ENCODE assay signal across 9 cellular contexts in the genomic region with DNA sequence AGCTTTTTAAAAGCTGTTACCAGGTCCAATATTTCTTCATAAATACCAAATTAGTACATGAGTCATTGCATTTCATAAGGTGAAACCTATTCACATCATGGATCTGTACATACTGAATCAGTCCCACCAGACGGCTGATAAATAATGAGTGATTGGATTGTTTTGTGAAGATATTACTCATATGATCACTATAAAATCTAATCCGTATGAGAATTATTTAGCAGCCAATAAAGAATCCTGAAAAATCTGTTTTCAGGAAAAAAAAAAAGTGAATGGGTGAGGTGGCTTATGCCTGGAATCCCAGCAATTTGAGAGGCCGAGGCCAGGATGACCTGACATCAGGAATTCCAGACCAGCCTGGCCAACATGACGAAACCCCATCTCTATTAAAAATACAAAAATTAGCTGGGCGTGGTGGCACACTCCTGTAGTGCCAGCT.
DNase-seq lines count a peak whose midpoint lies in the region; ATAC-seq and TF ChIP-seq lines count a peak whose summit lies in the region.
"Had no signal": no experiment of that assay in that cellular context is flagged by ENCODE, and none has a peak within 500 bp of the region (broad histone marks: within the 10 kb centered on the region; RNA-seq: fewer than 3 reads in every experiment).

No MANE protein-coding gene starts in this region.

- H3K4me1 Mint-ChIP-seq in Calu3 (ENCODE audit: low read depth, unreplicated experiment) = peaks cover 49% of the 10 kb centered on the region
- peaks cover 28 to 29% of the 10 kb centered on the region in 2 donors for H3K4me1 Mint-ChIP-seq in natural killer cell

- BruUV-seq in Calu3 (replicated peaks; lab: Mats Ljungman, UMichigan) = no TSS peak

- H3K9me3 Mint-ChIP-seq in Calu3 (ENCODE audit: low read depth, unreplicated experiment) (no peaks in the 10 kb centered on the region), natural killer cell (no peaks in the 10 kb centered on the region)

- intact Hi-C loops in Calu3 (cut with micrococcal nuclease; ENCODE audit: unreplicated experiment) = loop anchor here (2.0 to 5.0 kb wide), 3 partner anchors 33 to 154 kb away; no protein-coding TSS in a partner anchor
- intact Hi-C loops in natural killer cell (cut with micrococcal nuclease) = no loop called here

- peak; percentile 55 for DNase-seq in Calu3
- DNase-seq in astrocyte of the spinal cord (ENCODE audit: low read depth, low spot score) = peak; percentile 47
- DNase-seq in lung microvascular endothelial cell (ENCODE audit: low read depth in 2 of 2) = peak; percentile 23 to 75
- DNase-seq in mucosa of gallbladder (ENCODE audit: low spot score) = no peak
- no peak for DNase-seq in GM13977 (ENCODE audit: low spot score)
- no peak for DNase-seq in natural killer cell
- no peak for DNase-seq in NK-92 (lab: John Stamatoyannopoulos, UW; ENCODE audit: unreplicated experiment)
- DNase-seq: NCI-H2171 had no signal

- H3K27ac ChIP-seq in KOPT-K1 (ENCODE audit: low read depth, low read length, poor library complexity, severe bottlenecking) = peak overlapping the region; percentile 83

- TF ChIP-seq CTCF in Calu3 (IDR thresholded peaks at IDR 0.05; ENCODE audit: unreplicated experiment) (no peak), astrocyte of the spinal cord (IDR thresholded peaks at IDR 0.05; ENCODE audit: low read depth, low read length) (no peak), GM13977 (IDR thresholded peaks at IDR 0.05; ENCODE audit: extremely low read depth, insufficient read depth, missing control alignments) (no peak), natural killer cell (IDR thresholded peaks at IDR 0.05) (no peak)

- H3K4me3 Mint-ChIP-seq in Calu3 (ENCODE audit: low read depth, unreplicated experiment) (peak overlapping the region; percentile 24), natural killer cell (no peak overlapping the region)

- H3K36me3 ChIP-seq in KOPT-K1 (ENCODE audit: insufficient read depth, low read length) = no peaks in the 10 kb centered on the region

- peaks cover 33% of the 10 kb centered on the region for H3K36me3 Mint-ChIP-seq in Calu3 (ENCODE audit: insufficient read depth, unreplicated experiment)
- no peaks in the 10 kb centered on the region for H3K36me3 Mint-ChIP-seq in natural killer cell

- H3K27me3 Mint-ChIP-seq in Calu3 (ENCODE audit: unreplicated experiment) = no peaks in the 10 kb centered on the region
- peaks cover 0 to 3% of the 10 kb centered on the region in 2 donors for H3K27me3 Mint-ChIP-seq in natural killer cell (ENCODE audit: low read depth in 2 of 2)

- H3K27ac Mint-ChIP-seq in Calu3 (ENCODE audit: unreplicated experiment) (peak overlapping the region; percentile 95), natural killer cell (no peak overlapping the region)

- H3K9me3 ChIP-seq in KOPT-K1 (ENCODE audit: insufficient read depth, low read length, poor library complexity, severe bottlenecking) = no peaks in the 10 kb centered on the region

- in situ Hi-C loops in astrocyte of the spinal cord (cut with HindIII; ENCODE audit: low sequenced_read_pairs) = no loop called here
- in situ Hi-C loops in GM13977 (cut with MboI; ENCODE audit: low pct_unique_long_range_greater_than_20kb, low sequenced_read_pairs, unreplicated experiment) = no loop called here

- no peak overlapping the region for H3K4me3 ChIP-seq in astrocyte of the spinal cord (ENCODE audit: low read depth, low read length)

- CTCF ChIA-PET in Calu3 (lab: Charles Lee) = interaction anchor here (1.1 to 1.9 kb wide), 2 partner anchors 9 to 66 kb away, joined by 4 to 5 read pairs; no protein-coding TSS in a partner anchor

- ATAC-seq in natural killer cell = no peak

Comparison
In these comparisons a context has a peak if more than half of its experiments do, and no peak if none do; other contexts are left out.
1. DNase-seq: peak in Calu3 (single experiment), astrocyte of the spinal cord (single experiment) and lung microvascular endothelial cell (2 of 2); none in mucosa of gallbladder (single experiment), GM13977 (single experiment), natural killer cell (single experiment) and NK-92 (single experiment).